In genomic region chr9:113345165-113345564, GRCh38 we compare ENCODE assay signal across 27 cellular contexts. TPM values are rescaled to one million over a fixed set of nuclear protein-coding genes. Genes with fewer than 3 reads are reported as not detected.
DNase-seq lines count a peak whose midpoint lies in the region; ATAC-seq and TF ChIP-seq lines count a peak whose summit lies in the region.
"Had no signal": no experiment of that assay in that cellular context is flagged by ENCODE, and none has a peak within 500 bp of the region (broad histone marks: within the 10 kb centered on the region; RNA-seq: fewer than 3 reads in every experiment).

No MANE protein-coding gene starts in this region.

- H3K9me3 Mint-ChIP-seq in activated T-helper 17 cell treated with anti-CD3 and anti-CD28 coated beads, Interleukin-2, amount 50 U/mL, for 72 hours = no peaks in the 10 kb centered on the region
- H3K9me3 Mint-ChIP-seq: activated B cell treated with CpG ODN at 0.5 μM for 24 hours; CD4-positive, alpha-beta memory T cell; T-helper 2 cell treated with Interferon-gamma antibody and Interleukin-4, amounts not matched to agents 5 μg/mL and 100 μg/mL, for 36 hours had no signal

- H3K4me3 ChIP-seq in cardiac muscle cell = no peak overlapping the region
- no peak overlapping the region for H3K4me3 ChIP-seq in tibial artery
- H3K4me3 ChIP-seq: MG63, PC-9, prostate gland, SJSA1 had no signal

- no peak for DNase-seq in cardiac muscle cell (ENCODE audit: low read depth in 1 of 2, low spot score in 1 of 2)
- DNase-seq in left cardiac atrium = no peak
- DNase-seq in midbrain (lab: John Stamatoyannopoulos, UW) = peak; percentile 68
- DNase-seq in tibial artery = no peak
- no peak for DNase-seq in NCI-H146 treated with DMSO at 0.1 percent for 48 hours (lab: John Stamatoyannopoulos, UW; ENCODE audit: unreplicated experiment)
- no peak for DNase-seq in NOMO-1 treated with dmso at 0.1 percent for 144 hours (lab: John Stamatoyannopoulos, UW; ENCODE audit: unreplicated experiment)
- DNase-seq: activated B cell treated with CpG ODN at 0.5 μM for 24 hours; activated effector memory CD4-positive, alpha-beta T cell treated with Interleukin-2 at 50 U/mL for 16 hours; CD4-positive, alpha-beta memory T cell; central memory CD4-positive, alpha-beta T cell; effector CD4-positive, alpha-beta T cell; IMR-90; MG63; NCI-H1436; NCI-H774; PC-9; stimulated activated CD4-positive, alpha-beta T cell treated with anti-CD3 and anti-CD28 coated beads, Interleukin-12 subunit alpha, Interleukin-12 subunit beta, amount 100 ng/mL, for 4 hours; stimulated activated CD8-positive, alpha-beta memory T cell treated with anti-CD3 and anti-CD28 coated beads, Interleukin-4, amount 100 ng/mL, for 48 hours had no signal

- H3K27ac ChIP-seq in cardiac muscle cell (peak overlapping the region; percentile 93), tibial artery (peak overlapping the region; percentile 82 to 83)
- H3K27ac ChIP-seq: PC-9, prostate gland, SJSA1 had no signal

- no peak for ATAC-seq in left cardiac atrium
- no peak for ATAC-seq in activated T-helper 17 cell treated with anti-CD3 and anti-CD28 coated beads, Interleukin-2, amount 50 U/mL, for 72 hours (replicated peaks)
- ATAC-seq: esophagus mucosa, HCT116 had no signal

- H3K4me3 Mint-ChIP-seq in activated T-helper 17 cell treated with anti-CD3 and anti-CD28 coated beads, Interleukin-2, amount 50 U/mL, for 72 hours = peak overlapping the region; percentile 6
- H3K4me3 Mint-ChIP-seq: activated B cell treated with CpG ODN at 0.5 μM for 24 hours; CD4-positive, alpha-beta memory T cell; T-helper 2 cell treated with Interferon-gamma antibody and Interleukin-4, amounts not matched to agents 5 μg/mL and 100 μg/mL, for 36 hours had no signal

- no peaks in the 10 kb centered on the region for H3K36me3 ChIP-seq in cardiac muscle cell
- H3K36me3 ChIP-seq in tibial artery = no peaks in the 10 kb centered on the region
- H3K36me3 ChIP-seq: MG63, prostate gland, SJSA1 had no signal

- H3K27me3 ChIP-seq in cardiac muscle cell (peaks cover 24% of the 10 kb centered on the region), tibial artery (no peaks in the 10 kb centered on the region)

- intact Hi-C loops in left cardiac atrium (cut with DNase I) = no loop called here
- intact Hi-C loops in tibial artery (cut with DNase I; ENCODE audit: low total_unique reads) = no loop called here

- H3K9me3 ChIP-seq in cardiac muscle cell (ENCODE audit: low read depth) = no peaks in the 10 kb centered on the region
- H3K9me3 ChIP-seq in tibial artery = no peaks in the 10 kb centered on the region
- H3K9me3 ChIP-seq: MG63, prostate gland, SJSA1 had no signal

- H3K4me1 ChIP-seq in cardiac muscle cell (ENCODE audit: low read depth) = peaks cover 14% of the 10 kb centered on the region
- peaks cover 0 to 32% (median 18%) of the 10 kb centered on the region in 4 donors for H3K4me1 ChIP-seq in tibial artery
- H3K4me1 ChIP-seq: prostate gland had no signal

- peaks cover 22% of the 10 kb centered on the region for H3K4me1 Mint-ChIP-seq in activated T-helper 17 cell treated with anti-CD3 and anti-CD28 coated beads, Interleukin-2, amount 50 U/mL, for 72 hours

- H3K36me3 Mint-ChIP-seq in activated T-helper 17 cell treated with anti-CD3 and anti-CD28 coated beads, Interleukin-2, amount 50 U/mL, for 72 hours (ENCODE audit: low read depth) = peaks cover 2% of the 10 kb centered on the region
- H3K36me3 Mint-ChIP-seq: CD4-positive, alpha-beta memory T cell had no signal

- H3K27me3 Mint-ChIP-seq in activated T-helper 17 cell treated with anti-CD3 and anti-CD28 coated beads, Interleukin-2, amount 50 U/mL, for 72 hours = peaks cover 4% of the 10 kb centered on the region
- H3K27me3 Mint-ChIP-seq: activated B cell treated with CpG ODN at 0.5 μM for 24 hours had no signal

- no peak for TF ChIP-seq CTCF in cardiac muscle cell (IDR thresholded peaks at IDR 0.05; ENCODE audit: low read depth, low read length)
- TF ChIP-seq CTCF in tibial artery (IDR thresholded peaks at IDR 0.05) = no peak

- peak overlapping the region; percentile 14 for H3K27ac Mint-ChIP-seq in activated T-helper 17 cell treated with anti-CD3 and anti-CD28 coated beads, Interleukin-2, amount 50 U/mL, for 72 hours
- H3K27ac Mint-ChIP-seq: activated B cell treated with CpG ODN at 0.5 μM for 24 hours; CD4-positive, alpha-beta memory T cell; T-helper 2 cell treated with Interferon-gamma antibody and Interleukin-4, amounts not matched to agents 5 μg/mL and 100 μg/mL, for 36 hours had no signal

RNA-seq across cellular contexts. Expression of gene BSPRY, which starts 4.2 kb away (rescaled TPM):
- total RNA-seq in cardiac muscle cell = 0.32 and 1.2 TPM in 2 replicates
- polyA plus RNA-seq in cardiac muscle cell = 0.93 and 2.1 TPM in 2 replicates
- total RNA-seq in left cardiac atrium = 1 to 10 TPM in 1 of 2 donors, under 1 TPM in 1; 0.27 to 1.6 TPM
- 10 to 100 TPM in 1 of 2 donors, 1 to 10 TPM in 1; 3.2 to 25.9 TPM for total RNA-seq in activated T-helper 17 cell treated with anti-CD3 and anti-CD28 coated beads, Interleukin-2, amount 50 U/mL, for 72 hours
- total RNA-seq: CD4-positive, alpha-beta memory T cell; Daoy; glomerular endothelial cell; IMR-90; SJSA1 had no signal
- polyA plus RNA-seq: IMR-90 had no signal

RNA-seq across cellular contexts. Expression of gene WDR31, which starts 5.1 kb away (rescaled TPM):
- 2.2 and 4.1 TPM in 2 replicates for total RNA-seq in cardiac muscle cell
- polyA plus RNA-seq in cardiac muscle cell = 5.4 and 8.8 TPM in 2 replicates
- 1 to 10 TPM; 4.9 to 5.7 TPM for total RNA-seq in left cardiac atrium
- 1 to 10 TPM; 1.6 to 2.2 TPM for total RNA-seq in activated T-helper 17 cell treated with anti-CD3 and anti-CD28 coated beads, Interleukin-2, amount 50 U/mL, for 72 hours

RNA-seq across cellular contexts. Expression of gene HDHD3, which starts 31.6 kb away (rescaled TPM):
- total RNA-seq in cardiac muscle cell = 44.6 and 45.5 TPM in 2 replicates
- 28.4 and 32.1 TPM in 2 replicates for polyA plus RNA-seq in cardiac muscle cell
- total RNA-seq in left cardiac atrium = 10 to 100 TPM in 1 of 2 donors, 1 to 10 TPM in 1; 8.7 to 18.8 TPM
- 10 to 100 TPM; 15.2 to 19.4 TPM for total RNA-seq in activated T-helper 17 cell treated with anti-CD3 and anti-CD28 coated beads, Interleukin-2, amount 50 U/mL, for 72 hours

RNA-seq across cellular contexts. Expression of gene RNF183, which starts 42.0 kb away (rescaled TPM):
- total RNA-seq in cardiac muscle cell (0.06 and 0.53 TPM in 2 replicates), left cardiac atrium (not detected)
- 0.40 and 0.49 TPM in 2 replicates for polyA plus RNA-seq in cardiac muscle cell
- 10 to 100 TPM in 1 of 2 donors, 1 to 10 TPM in 1; 1.9 to 10.9 TPM for total RNA-seq in activated T-helper 17 cell treated with anti-CD3 and anti-CD28 coated beads, Interleukin-2, amount 50 U/mL, for 72 hours
- total RNA-seq: activated B cell treated with CpG ODN at 0.5 μM for 24 hours; CD4-positive, alpha-beta memory T cell; Daoy; glomerular endothelial cell; IMR-90; SJSA1; subcutaneous adipose tissue had no signal
- polyA plus RNA-seq: CD4-positive, alpha-beta memory T cell; IMR-90 had no signal

RNA-seq across cellular contexts. Expression of gene ALAD, which starts 55.9 kb away (rescaled TPM):
- 16.6 and 19.1 TPM in 2 replicates for total RNA-seq in cardiac muscle cell
- polyA plus RNA-seq in cardiac muscle cell = 17.3 and 20.3 TPM in 2 replicates
- total RNA-seq in left cardiac atrium = 10 to 100 TPM; 32.8 to 39.1 TPM
- 10 to 100 TPM; 24.8 to 30.5 TPM for total RNA-seq in activated T-helper 17 cell treated with anti-CD3 and anti-CD28 coated beads, Interleukin-2, amount 50 U/mL, for 72 hours
